14 cellular contexts compared by ENCODE assay signal in the genomic region with DNA sequence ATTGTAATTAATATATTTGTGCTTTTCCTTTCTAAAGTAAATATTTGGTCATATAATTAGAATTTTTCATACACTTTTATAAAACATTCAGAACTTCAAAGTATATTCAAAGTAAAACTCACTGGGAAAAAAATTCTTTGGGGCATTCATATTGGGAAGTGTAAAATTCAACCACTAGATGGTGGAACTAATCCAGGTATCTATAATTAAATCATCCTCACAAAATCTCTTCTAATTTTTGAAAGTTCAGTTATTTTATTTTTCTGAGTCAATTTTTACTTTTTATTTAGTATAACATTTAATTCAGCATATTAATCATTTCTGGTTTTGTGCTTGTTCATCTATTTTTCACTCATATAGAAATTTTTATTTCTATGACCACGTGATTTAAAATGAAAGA.
DNase-seq lines count a peak whose midpoint lies in the region; ATAC-seq and TF ChIP-seq lines count a peak whose summit lies in the region.
"Had no signal": no experiment of that assay in that cellular context is flagged by ENCODE, and none has a peak within 500 bp of the region (broad histone marks: within the 10 kb centered on the region; RNA-seq: fewer than 3 reads in every experiment).

No MANE protein-coding gene starts in this region.

- H4K8ac ChIP-seq in IMR-90 (ENCODE audit: low read depth in 2 of 2, low read length in 2 of 2): no peak overlapping the region

- no peaks in the 10 kb centered on the region for H3K9me3 ChIP-seq in IMR-90 (ENCODE audit: control insufficient read depth, insufficient read depth, low read length)
- H3K9me3 ChIP-seq: prostate gland had no signal

- H2BK15ac ChIP-seq in IMR-90 (ENCODE audit: low read depth, low read length): no peak overlapping the region

- no peak overlapping the region for H3K56ac ChIP-seq in IMR-90 (ENCODE audit: extremely low read depth, insufficient read depth, low read length)

- in situ Hi-C loops in IMR-90 (cut with MboI; ENCODE audit: low sequenced_read_pairs) (loop anchor here (25.0 kb wide), 1 partner anchor 957 kb away; no protein-coding TSS in a partner anchor), astrocyte of the spinal cord (cut with HindIII; ENCODE audit: low sequenced_read_pairs) (no loop called here)

- H2BK5ac ChIP-seq in IMR-90 (ENCODE audit: low read depth, low read length, poor library complexity, severe bottlenecking): no peak overlapping the region

- BruUV-seq in IMR-90 (replicated peaks; lab: Mats Ljungman, UMichigan): no TSS peak

- POLR2A ChIA-PET in IMR-90 (lab: Charles Lee; ENCODE audit: unreplicated experiment) (no interaction called here), HEK293T (lab: Yijun Ruan, JAX) (no interaction called here)

- H4K20me1 ChIP-seq in IMR-90 (ENCODE audit: insufficient read depth, low read length): no peaks in the 10 kb centered on the region

- no peak overlapping the region for H3K4ac ChIP-seq in IMR-90 (ENCODE audit: low read depth, low read length)

- no peak overlapping the region for H3K27ac ChIP-seq in IMR-90 (ENCODE audit: insufficient read depth, low read length)
- H3K27ac ChIP-seq: prostate gland had no signal

- H3K4me2 ChIP-seq in IMR-90 (ENCODE audit: low read depth, low read length): no peak overlapping the region

- intact Hi-C loops in IMR-90 (cut with micrococcal nuclease): loop anchor here (1.0 to 10.0 kb wide), 2 partner anchors 959 to 1910 kb away; no protein-coding TSS in a partner anchor

- no peaks in the 10 kb centered on the region for H3K36me3 ChIP-seq in IMR-90 (ENCODE audit: control insufficient read depth, insufficient read depth, low read length)
- H3K36me3 ChIP-seq: prostate gland had no signal

- H2AFZ ChIP-seq in IMR-90 (replicated peaks; ENCODE audit: low read length, poor library complexity): no peak overlapping the region

- H3K27me3 ChIP-seq in IMR-90 (ENCODE audit: control insufficient read depth, insufficient read depth, low read length): no peaks in the 10 kb centered on the region

- H3K18ac ChIP-seq in IMR-90 (ENCODE audit: low read depth, low read length): no peak overlapping the region

- H3K79me1 ChIP-seq in IMR-90 (ENCODE audit: low read depth in 1 of 2, low read length in 2 of 2): no peaks in the 10 kb centered on the region

- H3K23ac ChIP-seq in IMR-90 (ENCODE audit: low read depth, low read length): no peak overlapping the region

- H2AK5ac ChIP-seq in IMR-90 (ENCODE audit: low read depth, low read length): no peak overlapping the region

- no CpG with 5 or more reads among the region's 1 CpG for WGBS in IMR-90 (ENCODE audit: extremely low coverage in 2 of 2, insufficient read length in 1 of 2), 2 experiments

- no peak overlapping the region for H2BK20ac ChIP-seq in IMR-90 (ENCODE audit: low read depth, low read length)

- DNase-seq in COLO829 (ENCODE audit: low spot score): peak; percentile 44
- DNase-seq in IMR-90: no peak
- DNase-seq in astrocyte of the spinal cord (ENCODE audit: low read depth, low spot score): peak; percentile 18
- peak; percentile 20 for DNase-seq in kidney glomerular epithelial cell (lab: John Stamatoyannopoulos, UW)
- DNase-seq in HEK293T (ENCODE audit: extremely low spot score): no peak
- DNase-seq in cerebellar cortex (ENCODE audit: low spot score): no peak
- DNase-seq: activated CD4-positive, alpha-beta T cell treated with anti-CD3 and anti-CD28 coated beads, Interleukin-2, amount 50 U/mL, for 4 hours; activated gamma-delta T cell treated with Interleukin-2 at 50 U/mL for 16 hours; Calu3; MM.1S had no signal

- peak; percentile 42 for TF ChIP-seq RAD21 in IMR-90 (IDR thresholded peaks at IDR 0.05; ENCODE audit: low read length)

- no peak overlapping the region for H3K9ac ChIP-seq in IMR-90 (ENCODE audit: low read depth, low read length)

- H4K5ac ChIP-seq in IMR-90 (ENCODE audit: low read depth, low read length): no peak overlapping the region

- H3K4me3 ChIP-seq in IMR-90 (ENCODE audit: insufficient read depth, low read depth, low read length) (no peak overlapping the region), astrocyte of the spinal cord (ENCODE audit: low read depth, low read length) (no peak overlapping the region)
- H3K4me3 ChIP-seq: GM12878, prostate gland had no signal

- TF ChIP-seq POLR2A in IMR-90 (IDR thresholded peaks at IDR 0.05; ENCODE audit: low read depth, low read length): no peak

- H3K14ac ChIP-seq in IMR-90 (replicated peaks; ENCODE audit: low read depth, low read length): no peak overlapping the region

- TF ChIP-seq CTCF in IMR-90 (conservative IDR thresholded peaks at IDR 0.05; ENCODE audit: low read depth, low read length): peak; percentile 38
- peak; percentile 4 for TF ChIP-seq CTCF in astrocyte of the spinal cord (IDR thresholded peaks at IDR 0.05; ENCODE audit: low read depth, low read length)

- dilution Hi-C loops in IMR-90 (cut with HindIII; ENCODE audit: low sequenced_read_pairs, unreplicated experiment): no loop called here

- H3K4me1 ChIP-seq in IMR-90 (ENCODE audit: control insufficient read depth, insufficient read depth, low read length): no peaks in the 10 kb centered on the region
- H3K4me1 ChIP-seq: prostate gland had no signal

- CTCF ChIA-PET in IMR-90 (lab: Yijun Ruan, JAX): interaction anchor here (0.7 to 1.0 kb wide), 2 partner anchors 10 to 309 kb away, joined by 3 to 4 read pairs; no protein-coding TSS in a partner anchor
- CTCF ChIA-PET in HEK293T (lab: Yijun Ruan, JAX): no interaction called here

- H2AK9ac ChIP-seq in IMR-90 (replicated peaks; ENCODE audit: low read depth, low read length, poor library complexity): no peak overlapping the region

- no peak overlapping the region for H2BK120ac ChIP-seq in IMR-90 (ENCODE audit: low read depth, low read length)

- H4K91ac ChIP-seq in IMR-90 (ENCODE audit: insufficient read depth, low read depth, low read length): no peak overlapping the region

- ATAC-seq in IMR-90 (ENCODE audit: low read depth) (no peak), HG03045 (IDR thresholded peaks at IDR 0.05; ENCODE audit: unreplicated experiment) (no peak), GM19452 (IDR thresholded peaks at IDR 0.05; ENCODE audit: unreplicated experiment) (no peak)
- ATAC-seq: GM12878 had no signal

- H3K9me1 ChIP-seq in IMR-90 (ENCODE audit: insufficient read depth, low read length): no peaks in the 10 kb centered on the region

TF ChIP-seq in IMR-90, 13 proteins besides CTCF, POLR2A, EP300 and RAD21:
- TF ChIP-seq SMC3 (IDR thresholded peaks at IDR 0.05; ENCODE audit: low read depth, low read length): peak; percentile 20; the same call in 1 of the 2 replicates
- TF ChIP-seq, protein P1, sequence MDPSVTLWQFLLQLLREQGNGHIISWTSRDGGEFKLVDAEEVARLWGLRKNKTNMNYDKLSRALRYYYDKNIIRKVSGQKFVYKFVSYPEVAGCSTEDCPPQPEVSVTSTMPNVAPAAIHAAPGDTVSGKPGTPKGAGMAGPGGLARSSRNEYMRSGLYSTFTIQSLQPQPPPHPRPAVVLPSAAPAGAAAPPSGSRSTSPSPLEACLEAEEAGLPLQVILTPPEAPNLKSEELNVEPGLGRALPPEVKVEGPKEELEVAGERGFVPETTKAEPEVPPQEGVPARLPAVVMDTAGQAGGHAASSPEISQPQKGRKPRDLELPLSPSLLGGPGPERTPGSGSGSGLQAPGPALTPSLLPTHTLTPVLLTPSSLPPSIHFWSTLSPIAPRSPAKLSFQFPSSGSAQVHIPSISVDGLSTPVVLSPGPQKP (IDR thresholded peaks at IDR 0.05; ENCODE audit: borderline replicate concordance, low read depth, low read length): no peak
TF ChIP-seq in IMR-90: peak in this region for 1.

TF ChIP-seq in HEK293T, 16 proteins besides CTCF, POLR2A, EP300 and RAD21:
- no peak for TF ChIP-seq HDGF (IDR thresholded peaks at IDR 0.05; ENCODE audit: borderline replicate concordance)
- no peak for TF ChIP-seq ARNT (IDR thresholded peaks at IDR 0.05)
- TF ChIP-seq LEF1 (IDR thresholded peaks at IDR 0.05; ENCODE audit: borderline replicate concordance): no peak
- no peak for TF ChIP-seq FOXK2 (IDR thresholded peaks at IDR 0.05)
- TF ChIP-seq ZNF384 (IDR thresholded peaks at IDR 0.05): no peak
- no peak for TF ChIP-seq NFRKB (IDR thresholded peaks at IDR 0.05)
- no peak for TF ChIP-seq SUZ12 (IDR thresholded peaks at IDR 0.05)
TF ChIP-seq in HEK293T: peak in this region for 0.

Comparison
In these comparisons a context has a peak if more than half of its experiments do, and no peak if none do; other contexts are left out.
1. DNase-seq: peak in COLO829 (single experiment), astrocyte of the spinal cord (single experiment) and kidney glomerular epithelial cell (single experiment); none in IMR-90 (single experiment), HEK293T (single experiment) and cerebellar cortex (single experiment).